ENCODE assay signal across 37 cellular contexts in the genomic region with DNA sequence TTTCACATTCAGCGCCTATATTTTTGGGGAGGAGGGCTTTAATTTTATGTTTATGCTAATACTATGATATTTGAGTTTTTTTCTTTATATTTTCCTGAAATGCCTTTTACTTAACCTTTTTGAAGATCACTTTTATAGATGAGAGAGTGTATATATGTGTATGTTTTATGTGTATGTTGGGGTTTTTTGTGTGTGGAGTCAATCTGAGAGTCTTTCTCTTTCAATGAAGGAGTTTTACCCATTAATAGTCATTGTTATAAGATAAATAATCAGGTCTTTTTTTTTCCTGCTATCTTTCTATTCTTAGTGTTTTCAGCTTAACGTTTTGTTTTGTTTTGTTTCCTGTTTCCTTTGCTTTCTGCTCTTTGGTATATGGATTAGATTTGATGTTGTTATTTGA.
"Had no signal": no experiment of that assay in that cellular context is flagged by ENCODE, and none has a peak within 500 bp of the region (broad histone marks: within the 10 kb centered on the region; RNA-seq: fewer than 3 reads in every experiment).

No MANE protein-coding gene starts in this region.

- DNase-seq: activated CD4-positive, alpha-beta memory T cell treated with anti-CD3 and anti-CD28 coated beads, Interleukin-2, amount 10 ng/mL, durations not matched to agents 7 days and 5 days; activated CD4-positive, alpha-beta T cell treated with anti-CD3 and anti-CD28 coated beads for 1 hour; activated CD4-positive, alpha-beta T cell treated with anti-CD3 and anti-CD28 coated beads for 36 hours; activated CD4-positive, alpha-beta T cell treated with anti-CD3 and anti-CD28 coated beads for 48 hours; activated CD4-positive, alpha-beta T cell treated with anti-CD3 and anti-CD28 coated beads, Interleukin-2, amount 10 ng/mL, durations not matched to agents 7 days and 5 days; activated CD4-positive, alpha-beta T cell treated with anti-CD3 and anti-CD28 coated beads, Interleukin-2, amount 50 U/mL, for 48 hours; activated CD4-positive, CD25-positive, alpha-beta regulatory T cell; activated CD8-positive, alpha-beta memory T cell treated with anti-CD3 and anti-CD28 coated beads for 24 hours; activated CD8-positive, alpha-beta memory T cell treated with anti-CD3 and anti-CD28 coated beads, Interleukin-2, amount 10 ng/mL, durations not matched to agents 7 days and 5 days; activated CD8-positive, alpha-beta memory T cell treated with anti-CD3 and anti-CD28 coated beads, Interleukin-2, amount 50 U/mL, for 48 hours; activated CD8-positive, alpha-beta T cell treated with anti-CD3 and anti-CD28 coated beads, Interleukin-2, amount 10 ng/mL, durations not matched to agents 7 days and 5 days; activated effector memory CD4-positive, alpha-beta T cell treated with Interleukin-2 at 50 U/mL for 16 hours; activated gamma-delta T cell; activated naive CD4-positive, alpha-beta T cell treated with anti-CD3 and anti-CD28 coated beads, Interleukin-2, amount 10 ng/mL, durations not matched to agents 7 days and 5 days; activated naive CD4-positive, alpha-beta T cell treated with Interleukin-2 at 50 U/mL for 16 hours; activated naive CD8-positive, alpha-beta T cell treated with anti-CD3 and anti-CD28 coated beads, Interleukin-2, amount 10 ng/mL, durations not matched to agents 7 days and 5 days; activated naive CD8-positive, alpha-beta T cell treated with anti-CD3 and anti-CD28 coated beads, Interleukin-2, amount 50 U/mL, for 24 hours; activated T-cell treated with anti-CD3 and anti-CD28 coated beads, Interleukin-2, amount 50 U/mL, for 24 hours; activated T-cell treated with anti-CD3 and anti-CD28 coated beads, Interleukin-2, amount 50 U/mL, for 48 hours; amygdala; anterior cingulate cortex; body of pancreas; brain microvascular endothelial cell; central memory CD4-positive, alpha-beta T cell; T-helper 1 cell; T-helper 9 cell; WERI-Rb-1 had no signal

- H3K9me3 ChIP-seq: ascending aorta, body of pancreas, breast epithelium had no signal

- H3K4me1 Mint-ChIP-seq: activated CD4-positive, alpha-beta memory T cell treated with anti-CD3 and anti-CD28 coated beads, Interleukin-2, amount 10 ng/mL, durations not matched to agents 7 days and 5 days; activated CD4-positive, alpha-beta T cell treated with anti-CD3 and anti-CD28 coated beads for 36 hours; activated CD4-positive, alpha-beta T cell treated with anti-CD3 and anti-CD28 coated beads, Interleukin-2, amount 10 ng/mL, durations not matched to agents 7 days and 5 days; activated naive CD4-positive, alpha-beta T cell treated with anti-CD3 and anti-CD28 coated beads, Interleukin-2, amount 10 ng/mL, durations not matched to agents 7 days and 5 days; activated naive CD4-positive, alpha-beta T cell treated with anti-CD3 and anti-CD28 coated beads, Interleukin-2, amount 50 U/mL, for 24 hours; activated naive CD8-positive, alpha-beta T cell treated with anti-CD3 and anti-CD28 coated beads, Interleukin-2, amount 50 U/mL, for 24 hours; WTC11 had no signal

- H3K27me3 Mint-ChIP-seq: activated CD4-positive, alpha-beta memory T cell treated with anti-CD3 and anti-CD28 coated beads, Interleukin-2, amount 10 ng/mL, durations not matched to agents 7 days and 5 days; activated CD4-positive, alpha-beta T cell treated with anti-CD3 and anti-CD28 coated beads for 36 hours; activated CD4-positive, alpha-beta T cell treated with anti-CD3 and anti-CD28 coated beads, Interleukin-2, amount 10 ng/mL, durations not matched to agents 7 days and 5 days; activated CD8-positive, alpha-beta memory T cell treated with anti-CD3 and anti-CD28 coated beads, Interleukin-2, amount 10 ng/mL, durations not matched to agents 7 days and 5 days; activated naive CD4-positive, alpha-beta T cell treated with anti-CD3 and anti-CD28 coated beads, Interleukin-2, amount 10 ng/mL, durations not matched to agents 7 days and 5 days; activated naive CD4-positive, alpha-beta T cell treated with anti-CD3 and anti-CD28 coated beads, Interleukin-2, amount 50 U/mL, for 24 hours; activated naive CD8-positive, alpha-beta T cell; activated naive CD8-positive, alpha-beta T cell treated with anti-CD3 and anti-CD28 coated beads, Interleukin-2, amount 10 ng/mL, durations not matched to agents 7 days and 5 days; activated naive CD8-positive, alpha-beta T cell treated with anti-CD3 and anti-CD28 coated beads, Interleukin-2, amount 50 U/mL, for 24 hours; activated T-cell treated with anti-CD3 and anti-CD28 coated beads, Interleukin-2, amount 50 U/mL, for 24 hours had no signal

- H3K27ac Mint-ChIP-seq: activated CD4-positive, alpha-beta memory T cell treated with anti-CD3 and anti-CD28 coated beads, Interleukin-2, amount 10 ng/mL, durations not matched to agents 7 days and 5 days; activated CD4-positive, alpha-beta T cell treated with anti-CD3 and anti-CD28 coated beads for 36 hours; activated CD4-positive, alpha-beta T cell treated with anti-CD3 and anti-CD28 coated beads, Interleukin-2, amount 10 ng/mL, durations not matched to agents 7 days and 5 days; activated CD8-positive, alpha-beta memory T cell treated with anti-CD3 and anti-CD28 coated beads, Interleukin-2, amount 10 ng/mL, durations not matched to agents 7 days and 5 days; activated CD8-positive, alpha-beta T cell treated with anti-CD3 and anti-CD28 coated beads, Interleukin-2, amount 10 ng/mL, durations not matched to agents 7 days and 5 days; activated naive CD4-positive, alpha-beta T cell treated with anti-CD3 and anti-CD28 coated beads, Interleukin-2, amount 10 ng/mL, durations not matched to agents 7 days and 5 days; activated naive CD4-positive, alpha-beta T cell treated with anti-CD3 and anti-CD28 coated beads, Interleukin-2, amount 50 U/mL, for 24 hours; activated naive CD8-positive, alpha-beta T cell; activated naive CD8-positive, alpha-beta T cell treated with anti-CD3 and anti-CD28 coated beads, Interleukin-2, amount 10 ng/mL, durations not matched to agents 7 days and 5 days; activated naive CD8-positive, alpha-beta T cell treated with anti-CD3 and anti-CD28 coated beads, Interleukin-2, amount 50 U/mL, for 24 hours; activated T-cell treated with anti-CD3 and anti-CD28 coated beads, Interleukin-2, amount 50 U/mL, for 24 hours; activated T-helper 2 cell treated with anti-CD3 and anti-CD28 coated beads, Interferon-gamma antibody, Interleukin-2, Interleukin-4, amounts not matched to agents 10 μg/mL and 5 μg/mL and 100 μg/mL, durations not matched to agents 14 hours and 24 hours and 36 hours; T-helper 1 cell treated with Interleukin-12 subunit alpha and Interleukin-12 subunit beta and Interleukin-4 antibody, amounts not matched to agents 30 μg/mL and 1 μg/mL, for 36 hours; T-helper 2 cell treated with Interferon-gamma antibody and Interleukin-4, amounts not matched to agents 5 μg/mL and 100 μg/mL, for 36 hours; WTC11 had no signal

- FAIRE-seq: colon had no signal

- ATAC-seq: activated CD4-positive, alpha-beta T cell treated with anti-CD3 and anti-CD28 coated beads for 36 hours; activated CD4-positive, CD25-positive, alpha-beta regulatory T cell treated with anti-CD3 and anti-CD28 coated beads, Interleukin-2, amount 50 U/mL, for 24 hours; activated CD8-positive, alpha-beta memory T cell treated with anti-CD3 and anti-CD28 coated beads, Interleukin-2, amount 10 ng/mL, durations not matched to agents 7 days and 5 days; activated CD8-positive, alpha-beta T cell treated with anti-CD3 and anti-CD28 coated beads, Interleukin-2, amount 10 ng/mL, durations not matched to agents 7 days and 5 days; activated naive CD8-positive, alpha-beta T cell treated with anti-CD3 and anti-CD28 coated beads, Interleukin-2, amount 50 U/mL, for 24 hours; body of pancreas; WTC11 had no signal

- H3K4me1 ChIP-seq: ascending aorta, body of pancreas, breast epithelium had no signal

- H3K4me3 Mint-ChIP-seq: activated CD4-positive, alpha-beta memory T cell treated with anti-CD3 and anti-CD28 coated beads, Interleukin-2, amount 10 ng/mL, durations not matched to agents 7 days and 5 days; activated CD4-positive, alpha-beta T cell treated with anti-CD3 and anti-CD28 coated beads for 36 hours; activated CD4-positive, alpha-beta T cell treated with anti-CD3 and anti-CD28 coated beads, Interleukin-2, amount 10 ng/mL, durations not matched to agents 7 days and 5 days; activated CD8-positive, alpha-beta memory T cell treated with anti-CD3 and anti-CD28 coated beads, Interleukin-2, amount 10 ng/mL, durations not matched to agents 7 days and 5 days; activated CD8-positive, alpha-beta T cell treated with anti-CD3 and anti-CD28 coated beads, Interleukin-2, amount 10 ng/mL, durations not matched to agents 7 days and 5 days; activated naive CD4-positive, alpha-beta T cell treated with anti-CD3 and anti-CD28 coated beads, Interleukin-2, amount 10 ng/mL, durations not matched to agents 7 days and 5 days; activated naive CD4-positive, alpha-beta T cell treated with anti-CD3 and anti-CD28 coated beads, Interleukin-2, amount 50 U/mL, for 24 hours; activated naive CD8-positive, alpha-beta T cell; activated naive CD8-positive, alpha-beta T cell treated with anti-CD3 and anti-CD28 coated beads, Interleukin-2, amount 10 ng/mL, durations not matched to agents 7 days and 5 days; activated naive CD8-positive, alpha-beta T cell treated with anti-CD3 and anti-CD28 coated beads, Interleukin-2, amount 50 U/mL, for 24 hours; activated T-cell treated with anti-CD3 and anti-CD28 coated beads, Interleukin-2, amount 50 U/mL, for 24 hours; T-helper 1 cell treated with Interleukin-12 subunit alpha and Interleukin-12 subunit beta and Interleukin-4 antibody, amounts not matched to agents 30 μg/mL and 1 μg/mL, for 36 hours; T-helper 2 cell treated with Interferon-gamma antibody and Interleukin-4, amounts not matched to agents 5 μg/mL and 100 μg/mL, for 36 hours; WTC11 had no signal

- H3K27me3 ChIP-seq: ascending aorta, body of pancreas, brain microvascular endothelial cell, breast epithelium had no signal

- H3K27ac ChIP-seq: ascending aorta, body of pancreas, brain microvascular endothelial cell, breast epithelium, WERI-Rb-1 had no signal

- H3K4me3 ChIP-seq: ascending aorta, body of pancreas, breast epithelium had no signal
